8 cellular contexts compared by ENCODE assay signal in genomic region chr2:209984291-209984690, GRCh38.
"Had no signal": no experiment of that assay in that cellular context is flagged by ENCODE, and none has a peak within 500 bp of the region (broad histone marks: within the 10 kb centered on the region; RNA-seq: fewer than 3 reads in every experiment).

No MANE protein-coding gene starts in this region.

- ATAC-seq: GM12878 had no signal

- H3K4me3 ChIP-seq: GM12878 had no signal

- DNase-seq: GDM1, GF-D8 had no signal

- FAIRE-seq: G401.6, GM12891, GM12892, GM18507, GM19239 had no signal
